35 cellular contexts compared by ENCODE assay signal in genomic region chr5:127639804-127640203, GRCh38. TPM values are rescaled to one million over a fixed set of nuclear protein-coding genes. Genes with fewer than 3 reads are reported as not detected.
"Had no signal": no experiment of that assay in that cellular context is flagged by ENCODE, and none has a peak within 500 bp of the region (broad histone marks: within the 10 kb centered on the region; RNA-seq: fewer than 3 reads in every experiment).

No MANE protein-coding gene starts in this region.

- H3K9me3 Mint-ChIP-seq: dendritic cell treated with granulocyte-macrophage colony-stimulating factor and Interleukin-4, amounts not matched to agents 40 ng/mL and 50 ng/mL, for 4 days; endodermal cell; mesothelial cell of epicardium had no signal

- H3K36me3 ChIP-seq: colonic mucosa, esophagus squamous epithelium, gastrocnemius medialis, heart right ventricle, left lung, lower lobe of right lung had no signal

- H3K4me3 ChIP-seq: colonic mucosa, esophagus squamous epithelium, gastrocnemius medialis, heart right ventricle, left lung, lower lobe of right lung, mucosa of descending colon had no signal

- H3K27me3 ChIP-seq: colonic mucosa, esophagus squamous epithelium, gastrocnemius medialis, heart right ventricle, left lung had no signal

- FAIRE-seq: endometrium, islet of Langerhans, keratinocyte had no signal

- H3K36me3 Mint-ChIP-seq: mesothelial cell of epicardium, naive B cell had no signal

- H3K4me1 ChIP-seq: colonic mucosa, left lung, lower lobe of right lung had no signal

- ATAC-seq: esophagus mucosa, gastrocnemius medialis, heart right ventricle, left cardiac atrium, left lung, left ventricle myocardium superior, lower lobe of right lung, mucosa of descending colon had no signal

- H3K9me3 ChIP-seq: colonic mucosa, esophagus squamous epithelium, gastrocnemius medialis, heart right ventricle, left lung, lower lobe of right lung, mucosa of descending colon had no signal

- DNase-seq: colonic mucosa; cortex of kidney; effector CD4-positive, alpha-beta T cell; effector memory CD4-positive, alpha-beta T cell; endodermal cell; erythroblast; esophagus squamous epithelium; foreskin fibroblast; foreskin melanocyte; gastrocnemius medialis; glutamatergic neuron; head of caudate nucleus; heart right ventricle; hippocampal formation; left cardiac atrium; left lung; left ventricle myocardium superior; lower lobe of right lung; mesenchymal stem cell; mucosa of descending colon; naive B cell had no signal

- H3K27me3 Mint-ChIP-seq: dendritic cell treated with granulocyte-macrophage colony-stimulating factor and Interleukin-4, amounts not matched to agents 40 ng/mL and 50 ng/mL, for 4 days had no signal

- H3K4me3 Mint-ChIP-seq: dendritic cell treated with granulocyte-macrophage colony-stimulating factor and Interleukin-4, amounts not matched to agents 40 ng/mL and 50 ng/mL, for 4 days; endodermal cell; mesothelial cell of epicardium; naive B cell had no signal

- H3K27ac ChIP-seq: colonic mucosa, epithelial cell of prostate, esophagus squamous epithelium, gastrocnemius medialis, heart right ventricle, left lung, lower lobe of right lung had no signal

- H3K4me1 Mint-ChIP-seq: endodermal cell, mesothelial cell of epicardium, naive B cell had no signal

- H3K27ac Mint-ChIP-seq: dendritic cell treated with granulocyte-macrophage colony-stimulating factor and Interleukin-4, amounts not matched to agents 40 ng/mL and 50 ng/mL, for 4 days; endodermal cell; mesothelial cell of epicardium; naive B cell had no signal

RNA-seq across cellular contexts. Expression of gene CTXN3, which starts 9.1 kb away (rescaled TPM):
- total RNA-seq: colonic mucosa, dermis microvascular lymphatic vessel endothelial cell, endodermal cell, glomerular endothelial cell, heart right ventricle, kidney epithelial cell, left cardiac atrium, left lung, left ventricle myocardium superior, lower leg skin, lower lobe of right lung, lung microvascular endothelial cell, mesenteric fat pad, mesothelial cell of epicardium, mucosa of descending colon, myocyte had no signal
- polyA plus RNA-seq: heart right ventricle had no signal
